ENCODE assay signal across 19 cellular contexts in genomic region chr1:24156542-24157260, GRCh38. TPM values are rescaled to one million over a fixed set of nuclear protein-coding genes. Genes with fewer than 3 reads are reported as not detected.
DNase-seq lines count a peak whose midpoint lies in the region; ATAC-seq and TF ChIP-seq lines count a peak whose summit lies in the region.
"Had no signal": no experiment of that assay in that cellular context is flagged by ENCODE, and none has a peak within 500 bp of the region (broad histone marks: within the 10 kb centered on the region; RNA-seq: fewer than 3 reads in every experiment).

No MANE protein-coding gene starts in this region.

- no peak for ATAC-seq in HG02840 (IDR thresholded peaks at IDR 0.05; ENCODE audit: low FRiP score, unreplicated experiment)
- ATAC-seq in CD4-positive, alpha-beta T cell (ENCODE audit: poor library complexity), result no peak

- no peak overlapping the region for H3K4me3 ChIP-seq in SU-DHL-6 (ENCODE audit: insufficient read depth, low read length, poor library complexity, severe bottlenecking)
- H3K4me3 ChIP-seq: BLaER1 had no signal

- H3K27ac Mint-ChIP-seq in CD4-positive, alpha-beta T cell, result no peak overlapping the region
- H3K27ac Mint-ChIP-seq: B cell; CD4-positive, CD25-positive, alpha-beta regulatory T cell had no signal

- no peak overlapping the region for H3K4me2 ChIP-seq in SU-DHL-6 (ENCODE audit: low read depth, low read length, poor library complexity, severe bottlenecking)
- H3K4me2 ChIP-seq: BLaER1 had no signal

- H4K20me1 ChIP-seq in SU-DHL-6 (ENCODE audit: low read depth, low read length), result no peaks in the 10 kb centered on the region
- H4K20me1 ChIP-seq: BLaER1 had no signal

- H3K9ac ChIP-seq in SU-DHL-6 (ENCODE audit: low read length), result no peak overlapping the region
- H3K9ac ChIP-seq: BLaER1 had no signal

- DNase-seq in activated effector memory CD4-positive, alpha-beta T cell treated with anti-CD3 and anti-CD28 coated beads, Interleukin-2, amount 50 U/mL, for 16 hours, result peak; percentile 52
- DNase-seq in activated effector memory CD4-positive, alpha-beta T cell treated with Interleukin-2 at 50 U/mL for 16 hours, result no peak
- peak; percentile 63 for DNase-seq in posterior vena cava (ENCODE audit: low spot score)
- DNase-seq in CD4-positive, alpha-beta T cell, result no peak
- DNase-seq: CD4-positive, CD25-positive, alpha-beta regulatory T cell; CD8-positive, alpha-beta memory T cell; DMS 273 treated with DMSO at 0.1 percent for 48 hours; DMS79; GF-D8; GOT3; HCEC 1CT had no signal

- H3K27ac ChIP-seq in SU-DHL-6 (ENCODE audit: low read depth, low read length), result peak overlapping the region; percentile 95
- H3K27ac ChIP-seq in CD4-positive, alpha-beta T cell (ENCODE audit: low read depth, low read length), result no peak overlapping the region
- H3K27ac ChIP-seq: 22Rv1, BLaER1, C4-2B had no signal

- H3K4me1 Mint-ChIP-seq in CD4-positive, alpha-beta T cell (ENCODE audit: low read depth), result no peaks in the 10 kb centered on the region
- H3K4me1 Mint-ChIP-seq: CD4-positive, CD25-positive, alpha-beta regulatory T cell; CD8-positive, alpha-beta memory T cell had no signal

- H3K27me3 Mint-ChIP-seq in CD4-positive, alpha-beta T cell, result peaks cover 11% of the 10 kb centered on the region
- H3K27me3 Mint-ChIP-seq: B cell had no signal

- peaks cover 4% of the 10 kb centered on the region; the same call in 1 of the 2 replicates for H3K36me3 ChIP-seq in SU-DHL-6 (ENCODE audit: low read length)

- no peaks in the 10 kb centered on the region for H3K9me2 ChIP-seq in SU-DHL-6 (replicated peaks; ENCODE audit: insufficient read depth, low read length)

- H3K27me3 ChIP-seq in SU-DHL-6 (ENCODE audit: low read length), result no peaks in the 10 kb centered on the region
- peaks cover 9% of the 10 kb centered on the region for H3K27me3 ChIP-seq in CD4-positive, alpha-beta T cell (ENCODE audit: control insufficient read depth, insufficient read depth, low read length)

- H2AFZ ChIP-seq in SU-DHL-6 (ENCODE audit: low read depth, low read length, severe bottlenecking), result no peak overlapping the region

- POLR2A ChIA-PET in CD4-positive, alpha-beta T cell (lab: Charles Lee), result no interaction called here

- intact Hi-C loops in posterior vena cava (cut with DNase I), result no loop called here
- intact Hi-C loops in CD4-positive, alpha-beta T cell (cut with DNase I, micrococcal nuclease), result no loop called here

- H3K9me3 Mint-ChIP-seq in CD4-positive, alpha-beta T cell, result no peaks in the 10 kb centered on the region
- H3K9me3 Mint-ChIP-seq: CD4-positive, CD25-positive, alpha-beta regulatory T cell; CD8-positive, alpha-beta memory T cell had no signal

- H3K9me3 ChIP-seq in SU-DHL-6 (ENCODE audit: insufficient read depth, low read length), result no peaks in the 10 kb centered on the region
- no peaks in the 10 kb centered on the region for H3K9me3 ChIP-seq in CD4-positive, alpha-beta T cell (ENCODE audit: control insufficient read depth, low read length)
- H3K9me3 ChIP-seq: BLaER1 had no signal

- TF ChIP-seq CTCF in SU-DHL-6 (IDR thresholded peaks at IDR 0.05; ENCODE audit: insufficient read depth, low read length, poor library complexity, severe bottlenecking), result no peak
- no peak for TF ChIP-seq CTCF in CD4-positive, alpha-beta T cell (IDR thresholded peaks at IDR 0.05)

- H3K4me3 Mint-ChIP-seq in CD4-positive, alpha-beta T cell, result no peak overlapping the region
- H3K4me3 Mint-ChIP-seq: B cell; CD4-positive, CD25-positive, alpha-beta regulatory T cell; CD8-positive, alpha-beta memory T cell had no signal

- peaks cover 85% of the 10 kb centered on the region for H3F3A ChIP-seq in SU-DHL-6 (ENCODE audit: insufficient read depth)

- peaks cover 9% of the 10 kb centered on the region; the same call in 1 of the 2 replicates for H3K79me2 ChIP-seq in SU-DHL-6 (ENCODE audit: insufficient read depth, low read length)

- CTCF ChIA-PET in CD4-positive, alpha-beta T cell (lab: Charles Lee), result no interaction called here

- H3K36me3 Mint-ChIP-seq in CD4-positive, alpha-beta T cell (ENCODE audit: low read depth), result peaks cover 4% of the 10 kb centered on the region

RNA-seq across cellular contexts. Expression of gene IL22RA1, which starts 13.8 kb away (rescaled TPM):
- total RNA-seq in posterior vena cava, result under 1 TPM in 1 of 2 donors, not detected in 1; 0.10 TPM
- not detected for total RNA-seq in CD4-positive, alpha-beta T cell
- total RNA-seq: CD4-positive, CD25-positive, alpha-beta regulatory T cell; CD8-positive, alpha-beta memory T cell; Daoy; G401 had no signal

RNA-seq across cellular contexts. Expression of gene IFNLR1, which starts 30.4 kb away (rescaled TPM):
- total RNA-seq in posterior vena cava, result under 1 TPM; 0.43 to 0.51 TPM
- total RNA-seq in CD4-positive, alpha-beta T cell, result 1 to 10 TPM; 1.2 to 1.3 TPM

RNA-seq across cellular contexts. Expression of gene MYOM3, which starts 44.8 kb away (rescaled TPM):
- total RNA-seq in posterior vena cava, result 1 to 10 TPM in 1 of 2 donors, under 1 TPM in 1; 0.83 to 1.2 TPM
- total RNA-seq in CD4-positive, alpha-beta T cell, result not detected
- total RNA-seq: B cell; CD4-positive, CD25-positive, alpha-beta regulatory T cell; CD8-positive, alpha-beta memory T cell had no signal

Comparison
In these comparisons a context has a peak if more than half of its experiments do, and no peak if none do; other contexts are left out.
1. DNase-seq: peak in activated effector memory CD4-positive, alpha-beta T cell treated with anti-CD3 and anti-CD28 coated beads, Interleukin-2, amount 50 U/mL, for 16 hours (single experiment) and posterior vena cava (single experiment); none in activated effector memory CD4-positive, alpha-beta T cell treated with Interleukin-2 at 50 U/mL for 16 hours (single experiment) and CD4-positive, alpha-beta T cell (0 of 10).